In genomic region chr9:127802576-127803443, GRCh38 we compare ENCODE assay signal across 8 cellular contexts.
DNase-seq lines count a peak whose midpoint lies in the region; ATAC-seq and TF ChIP-seq lines count a peak whose summit lies in the region.

Gene FPGS (plus strand): TSS chr9:127802882. CDS start chr9:127802925, 43 bp downstream.

- H4K20me1 ChIP-seq in DOHH2 (ENCODE audit: control insufficient read depth, insufficient read depth, low read depth, low read length) = peaks cover 6% of the 10 kb centered on the region; the same call in 1 of the 2 replicates

- TF ChIP-seq CTCF in DOHH2 (IDR thresholded peaks at IDR 0.05; ENCODE audit: low read depth, low read length, poor library complexity, severe bottlenecking) (no peak), RWPE2 (IDR thresholded peaks at IDR 0.05; ENCODE audit: poor library complexity, severe bottlenecking) (no peak), fibroblast of pulmonary artery (IDR thresholded peaks at IDR 0.05; ENCODE audit: low read length, missing control alignments) (no peak), nephron (IDR thresholded peaks at IDR 0.05; ENCODE audit: unreplicated experiment in 3 of 3) (peak in 1 of 3 experiments; percentile 6)

- H3K36me3 Mint-ChIP-seq in nephron (ENCODE audit: low read depth) = peaks cover 16% of the 10 kb centered on the region
- peaks cover 21% of the 10 kb centered on the region for H3K36me3 Mint-ChIP-seq in stimulated activated naive CD8-positive, alpha-beta T cell treated with anti-CD3 and anti-CD28 coated beads, Interleukin-15, Interleukin-2, amounts not matched to agents 100 ng/mL and 50 ng/mL, for 24 hours (ENCODE audit: low read depth)

- H3F3A ChIP-seq in DOHH2 (ENCODE audit: control insufficient read depth, insufficient read depth) = peaks cover 10% of the 10 kb centered on the region

- H3K4me3 ChIP-seq in DOHH2 (ENCODE audit: low read length) (peak within 1 kb of the TSS; percentile 91), RWPE2 (ENCODE audit: severe bottlenecking) (peak within 1 kb of the TSS; percentile 60), fibroblast of pulmonary artery (replicated peaks; ENCODE audit: low read depth, low read length) (peak within 1 kb of the TSS; percentile 88)

- H3K4me3 Mint-ChIP-seq in nephron = peak within 1 kb of the TSS; percentile 92 to 96 (median 94)
- peak within 1 kb of the TSS; percentile 96 for H3K4me3 Mint-ChIP-seq in stimulated activated naive CD8-positive, alpha-beta T cell treated with anti-CD3 and anti-CD28 coated beads, Interleukin-15, Interleukin-2, amounts not matched to agents 100 ng/mL and 50 ng/mL, for 24 hours

- H3K27me3 Mint-ChIP-seq in nephron (ENCODE audit: low read depth) = peaks cover 4% of the 10 kb centered on the region
- H3K27me3 Mint-ChIP-seq in stimulated activated naive CD8-positive, alpha-beta T cell treated with anti-CD3 and anti-CD28 coated beads, Interleukin-15, Interleukin-2, amounts not matched to agents 100 ng/mL and 50 ng/mL, for 24 hours = no peaks in the 10 kb centered on the region

- H3K27ac Mint-ChIP-seq in nephron = peak within 1 kb of the TSS; percentile 74 to 93 (median 87)
- H3K27ac Mint-ChIP-seq in stimulated activated naive CD8-positive, alpha-beta T cell treated with anti-CD3 and anti-CD28 coated beads, Interleukin-15, Interleukin-2, amounts not matched to agents 100 ng/mL and 50 ng/mL, for 24 hours = peak within 1 kb of the TSS; percentile 97

- ATAC-seq in GM21737 (IDR thresholded peaks at IDR 0.05; ENCODE audit: unreplicated experiment) (peak; percentile 69), RWPE2 (ENCODE audit: low read depth) (peak; percentile 65)

- H3K4me1 Mint-ChIP-seq in nephron = peaks cover 21% of the 10 kb centered on the region
- H3K4me1 Mint-ChIP-seq in stimulated activated naive CD8-positive, alpha-beta T cell treated with anti-CD3 and anti-CD28 coated beads, Interleukin-15, Interleukin-2, amounts not matched to agents 100 ng/mL and 50 ng/mL, for 24 hours (ENCODE audit: low read depth) = peaks cover 28% of the 10 kb centered on the region

- peak within 1 kb of the TSS; percentile 97 for H3K4me2 ChIP-seq in DOHH2 (ENCODE audit: low read length)

- H3K4me1 ChIP-seq in DOHH2 (ENCODE audit: control insufficient read depth, low read length) (peaks cover 31% of the 10 kb centered on the region), RWPE2 (ENCODE audit: insufficient read depth, poor library complexity, severe bottlenecking) (peaks cover 22% of the 10 kb centered on the region)

- H3K27me3 ChIP-seq in DOHH2 (ENCODE audit: control insufficient read depth, low read length) (no peaks in the 10 kb centered on the region), RWPE2 (ENCODE audit: insufficient read depth, poor library complexity, severe bottlenecking) (no peaks in the 10 kb centered on the region)

- H3K79me2 ChIP-seq in DOHH2 (ENCODE audit: control insufficient read depth, low read length) = peaks cover 36% of the 10 kb centered on the region

- H3K36me3 ChIP-seq in DOHH2 (ENCODE audit: control insufficient read depth, low read length) = peaks cover 28% of the 10 kb centered on the region
- H3K36me3 ChIP-seq in KOPT-K1 (ENCODE audit: insufficient read depth, low read length) = peaks cover 34% of the 10 kb centered on the region
- peaks cover 35% of the 10 kb centered on the region for H3K36me3 ChIP-seq in RWPE2 (ENCODE audit: low read depth)

- DNase-seq in RWPE2 (ENCODE audit: low spot score) = peak; percentile 88
- DNase-seq in activated T-helper 9 cell treated with anti-CD3 and anti-CD28 coated beads, Interleukin-2, amount 50 U/mL, for 16 hours (ENCODE audit: low read depth) = peak; percentile 76
- DNase-seq in fibroblast of pulmonary artery (ENCODE audit: low read depth) = peak; percentile 84

- H3K9me3 Mint-ChIP-seq in nephron = no peaks in the 10 kb centered on the region
- H3K9me3 Mint-ChIP-seq in stimulated activated naive CD8-positive, alpha-beta T cell treated with anti-CD3 and anti-CD28 coated beads, Interleukin-15, Interleukin-2, amounts not matched to agents 100 ng/mL and 50 ng/mL, for 24 hours = no peaks in the 10 kb centered on the region

- H3K9me3 ChIP-seq in DOHH2 (ENCODE audit: control insufficient read depth, insufficient read depth, low read length) = no peaks in the 10 kb centered on the region
- no peaks in the 10 kb centered on the region for H3K9me3 ChIP-seq in KOPT-K1 (ENCODE audit: insufficient read depth, low read length, poor library complexity, severe bottlenecking)
- no peaks in the 10 kb centered on the region for H3K9me3 ChIP-seq in RWPE2 (ENCODE audit: severe bottlenecking)

- H3K9me2 ChIP-seq in DOHH2 (replicated peaks; ENCODE audit: control insufficient read depth, low read length) = no peaks in the 10 kb centered on the region

- H3K27ac ChIP-seq in DOHH2 (ENCODE audit: low read depth, low read length) = peak within 1 kb of the TSS; percentile 66
- H3K27ac ChIP-seq in KOPT-K1 (ENCODE audit: low read depth, low read length, poor library complexity, severe bottlenecking) = peak within 1 kb of the TSS; percentile 92
- H3K27ac ChIP-seq in RWPE2 (ENCODE audit: poor library complexity, severe bottlenecking) = peak within 1 kb of the TSS; percentile 93

Comparison
In these comparisons a context has a peak if more than half of its experiments do, and no peak if none do; other contexts are left out.
1. Peak in every context shown above with its lines: DNase-seq, ATAC-seq, H3K4me3 ChIP-seq and H3K27ac ChIP-seq.